ENCODE assay signal across 20 cellular contexts in genomic region chr1:62774971-62775578, GRCh38.
"Had no signal": no experiment of that assay in that cellular context is flagged by ENCODE, and none has a peak within 500 bp of the region (broad histone marks: within the 10 kb centered on the region; RNA-seq: fewer than 3 reads in every experiment).

No MANE protein-coding gene starts in this region.

- H3K27me3 Mint-ChIP-seq: dendritic cell treated with granulocyte-macrophage colony-stimulating factor and Interleukin-4, amounts not matched to agents 40 ng/mL and 50 ng/mL, for 4 days had no signal

- H3K27ac ChIP-seq: cardiac muscle cell, gastroesophageal sphincter, heart right ventricle, spleen, tibial nerve, uterus had no signal

- ATAC-seq: activated CD4-positive, CD25-positive, alpha-beta regulatory T cell treated with anti-CD3 and anti-CD28 coated beads, Interleukin-2, amount 50 U/mL, for 24 hours; esophagus mucosa; gastroesophageal sphincter; heart right ventricle; left cardiac atrium had no signal

- H3K4me3 Mint-ChIP-seq: activated CD4-positive, alpha-beta T cell treated with anti-CD3 and anti-CD28 coated beads, Interleukin-2, amount 10 ng/mL, durations not matched to agents 7 days and 5 days; activated naive CD4-positive, alpha-beta T cell treated with anti-CD3 and anti-CD28 coated beads, Interleukin-2, amount 50 U/mL, for 24 hours; dendritic cell treated with granulocyte-macrophage colony-stimulating factor and Interleukin-4, amounts not matched to agents 40 ng/mL and 50 ng/mL, for 4 days; nephron had no signal

- H3K4me1 ChIP-seq: gastroesophageal sphincter, heart right ventricle, spleen, tibial nerve, uterus had no signal

- H3K27me3 ChIP-seq: cardiac muscle cell, gastroesophageal sphincter, heart right ventricle, spleen, tibial nerve, uterus had no signal

- H3K4me1 Mint-ChIP-seq: activated CD4-positive, alpha-beta T cell treated with anti-CD3 and anti-CD28 coated beads, Interleukin-2, amount 10 ng/mL, durations not matched to agents 7 days and 5 days; activated naive CD4-positive, alpha-beta T cell treated with anti-CD3 and anti-CD28 coated beads, Interleukin-2, amount 50 U/mL, for 24 hours; nephron had no signal

- DNase-seq: activated CD4-positive, alpha-beta T cell treated with anti-CD3 and anti-CD28 coated beads, Interleukin-2, amount 10 ng/mL, durations not matched to agents 7 days and 5 days; activated gamma-delta T cell; effector CD8-positive, alpha-beta T cell; heart right ventricle; left cardiac atrium; retina; spleen; stimulated activated CD4-positive, alpha-beta T cell treated with anti-CD3 and anti-CD28 coated beads, Interleukin-4, amount 100 ng/mL, for 4 hours; stimulated activated naive CD4-positive, alpha-beta T cell treated with Interleukin-2 at 50 U/mL for 16 hours; substantia nigra; SW 1271; uterus had no signal

- H3K36me3 ChIP-seq: cardiac muscle cell, gastroesophageal sphincter, heart right ventricle, spleen, tibial nerve, uterus had no signal

- H3K4me3 ChIP-seq: cardiac muscle cell, gastroesophageal sphincter, heart right ventricle, spleen, tibial nerve, uterus had no signal

- H3K27ac Mint-ChIP-seq: activated CD4-positive, alpha-beta T cell treated with anti-CD3 and anti-CD28 coated beads, Interleukin-2, amount 10 ng/mL, durations not matched to agents 7 days and 5 days; activated naive CD4-positive, alpha-beta T cell treated with anti-CD3 and anti-CD28 coated beads, Interleukin-2, amount 50 U/mL, for 24 hours; dendritic cell treated with granulocyte-macrophage colony-stimulating factor and Interleukin-4, amounts not matched to agents 40 ng/mL and 50 ng/mL, for 4 days; nephron had no signal
